ENCODE assay signal across 16 cellular contexts in the genomic region with DNA sequence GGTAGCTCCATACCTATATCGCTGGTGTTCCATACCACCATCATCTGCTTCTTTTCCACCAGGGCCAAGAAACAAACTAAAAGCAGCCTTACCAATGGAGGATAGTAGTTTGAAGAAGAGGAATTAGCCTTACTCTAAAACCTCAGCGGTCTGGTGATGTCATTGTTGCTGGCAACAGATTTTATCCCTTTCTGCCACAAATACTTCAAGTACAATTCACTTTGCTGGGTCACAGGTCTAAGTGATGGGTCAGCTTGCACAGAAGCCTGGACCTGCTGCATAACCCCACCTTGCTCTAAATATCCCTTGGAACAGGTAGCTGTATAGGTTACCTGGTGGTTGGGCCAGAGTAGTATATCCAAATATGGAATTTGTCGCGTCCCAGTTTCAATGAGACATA. TPM values are rescaled to one million over a fixed set of nuclear protein-coding genes. Genes with fewer than 3 reads are reported as not detected.
DNase-seq lines count a peak whose midpoint lies in the region; ATAC-seq and TF ChIP-seq lines count a peak whose summit lies in the region.
"Had no signal": no experiment of that assay in that cellular context is flagged by ENCODE, and none has a peak within 500 bp of the region (broad histone marks: within the 10 kb centered on the region; RNA-seq: fewer than 3 reads in every experiment).

No MANE protein-coding gene starts in this region.

- no peak overlapping the region for H2AK9ac ChIP-seq in IMR-90 (replicated peaks; ENCODE audit: low read depth, low read length, poor library complexity)

- TF ChIP-seq RAD21 in IMR-90 (IDR thresholded peaks at IDR 0.05; ENCODE audit: low read length): no peak

- POLR2A ChIA-PET in HEK293 (lab: Yijun Ruan, JAX): no interaction called here
- POLR2A ChIA-PET in IMR-90 (lab: Charles Lee; ENCODE audit: unreplicated experiment): no interaction called here
- POLR2A ChIA-PET in naive thymus-derived CD8-positive, alpha-beta T cell (lab: Charles Lee): interaction anchor here (0.9 to 10.0 kb wide), 6 partner anchors 10 to 28 kb away, joined by 3 to 102 read pairs (median 4); no protein-coding TSS in a partner anchor
- POLR2A ChIA-PET in activated CD4-positive, alpha-beta memory T cell treated with anti-CD3 and anti-CD28 coated beads for 36 hours (lab: Charles Lee): interaction anchor here (1.3 kb wide), 2 partner anchors 18 to 46 kb away, joined by 3 read pairs; no protein-coding TSS in a partner anchor

- no peak overlapping the region for H4K8ac ChIP-seq in IMR-90 (ENCODE audit: low read depth in 2 of 2, low read length in 2 of 2)

- no peaks in the 10 kb centered on the region; the same call in 1 of the 2 replicates for H3K27me3 ChIP-seq in IMR-90 (ENCODE audit: control insufficient read depth, insufficient read depth, low read length)
- H3K27me3 ChIP-seq: BE2C had no signal

- WGBS in IMR-90 (ENCODE audit: extremely low coverage in 2 of 2, insufficient read length in 1 of 2), 2 experiments: no CpG with 5 or more reads among the region's 4 CpGs

- TF ChIP-seq CTCF in HEK293 (tag by site-specific recombination; IDR thresholded peaks at IDR 0.05): no peak
- no peak for TF ChIP-seq CTCF in IMR-90 (conservative IDR thresholded peaks at IDR 0.05; ENCODE audit: low read depth, low read length)

- ATAC-seq in IMR-90 (ENCODE audit: low read depth): no peak
- no peak for ATAC-seq in naive thymus-derived CD8-positive, alpha-beta T cell
- ATAC-seq: A549; CD8-positive, alpha-beta T cell; HCT116 had no signal

- no peak overlapping the region for H3K23ac ChIP-seq in IMR-90 (ENCODE audit: low read depth, low read length)

- H3K27me3 Mint-ChIP-seq in naive thymus-derived CD8-positive, alpha-beta T cell: no peaks in the 10 kb centered on the region
- no peaks in the 10 kb centered on the region for H3K27me3 Mint-ChIP-seq in activated CD4-positive, alpha-beta memory T cell treated with anti-CD3 and anti-CD28 coated beads for 36 hours

- no peak overlapping the region for H3K9ac ChIP-seq in IMR-90 (ENCODE audit: low read depth, low read length)

- H2BK120ac ChIP-seq in IMR-90 (ENCODE audit: low read depth, low read length): no peak overlapping the region

- no peak overlapping the region for H2BK20ac ChIP-seq in IMR-90 (ENCODE audit: low read depth, low read length)

- no peak overlapping the region for H2AFZ ChIP-seq in IMR-90 (replicated peaks; ENCODE audit: low read length, poor library complexity)

- H4K20me1 ChIP-seq in IMR-90 (ENCODE audit: insufficient read depth, low read length): no peaks in the 10 kb centered on the region

- BruUV-seq in IMR-90 (replicated peaks; lab: Mats Ljungman, UMichigan): no TSS peak

- H3K4me3 Mint-ChIP-seq in naive thymus-derived CD8-positive, alpha-beta T cell: peak overlapping the region in 2 of 10 donors; percentile 38 to 55
- no peak overlapping the region for H3K4me3 Mint-ChIP-seq in activated CD4-positive, alpha-beta memory T cell treated with anti-CD3 and anti-CD28 coated beads for 36 hours
- H3K4me3 Mint-ChIP-seq: CD8-positive, alpha-beta T cell had no signal

- dilution Hi-C loops in IMR-90 (cut with HindIII; ENCODE audit: low sequenced_read_pairs, unreplicated experiment): no loop called here

- H3K36me3 ChIP-seq in HEK293 (ENCODE audit: control insufficient read depth in 2 of 2, insufficient read depth in 1 of 2, low read length in 2 of 2) (no peaks in the 10 kb centered on the region), IMR-90 (ENCODE audit: control insufficient read depth, insufficient read depth, low read length) (no peaks in the 10 kb centered on the region)
- H3K36me3 ChIP-seq: BE2C had no signal

- no peak overlapping the region for H3K4me2 ChIP-seq in IMR-90 (ENCODE audit: low read depth, low read length)
- H3K4me2 ChIP-seq: A549 had no signal

- peaks cover 33 to 77% (median 66%) of the 10 kb centered on the region in 4 donors for H3K4me1 Mint-ChIP-seq in naive thymus-derived CD8-positive, alpha-beta T cell
- H3K4me1 Mint-ChIP-seq in activated CD4-positive, alpha-beta memory T cell treated with anti-CD3 and anti-CD28 coated beads for 36 hours (ENCODE audit: low read depth): peaks cover 46% of the 10 kb centered on the region

- DNase-seq in IMR-90: peak; percentile 22
- peak; percentile 34 for DNase-seq in OCI-M1 (lab: John Stamatoyannopoulos, UW)
- no peak for DNase-seq in naive thymus-derived CD8-positive, alpha-beta T cell
- no peak for DNase-seq in activated CD4-positive, alpha-beta memory T cell treated with anti-CD3 and anti-CD28 coated beads for 36 hours
- DNase-seq in KBM-7: no peak
- DNase-seq: BE2C; CD8-positive, alpha-beta T cell; COR-L47; DMS153; DMS79 treated with DMSO at 0.1 percent for 48 hours; EL had no signal

- TF ChIP-seq POLR2A in IMR-90 (IDR thresholded peaks at IDR 0.05; ENCODE audit: low read depth, low read length): no peak

- peaks cover 0 to 2% (median 0%) of the 10 kb centered on the region in 9 donors for H3K9me3 Mint-ChIP-seq in naive thymus-derived CD8-positive, alpha-beta T cell
- no peaks in the 10 kb centered on the region for H3K9me3 Mint-ChIP-seq in activated CD4-positive, alpha-beta memory T cell treated with anti-CD3 and anti-CD28 coated beads for 36 hours

- no peaks in the 10 kb centered on the region for H3K79me1 ChIP-seq in IMR-90 (ENCODE audit: low read depth in 1 of 2, low read length in 2 of 2)

- CTCF ChIA-PET in HEK293 (lab: Yijun Ruan, JAX): no interaction called here
- CTCF ChIA-PET in IMR-90 (lab: Yijun Ruan, JAX): no interaction called here
- CTCF ChIA-PET in activated CD4-positive, alpha-beta memory T cell treated with anti-CD3 and anti-CD28 coated beads for 36 hours (lab: Charles Lee): interaction anchor here (1.8 kb wide), 1 partner anchor 15 kb away, joined by 4 read pairs; no protein-coding TSS in a partner anchor

- H2BK15ac ChIP-seq in IMR-90 (ENCODE audit: low read depth, low read length): no peak overlapping the region

- H3K4me1 ChIP-seq in HEK293 (ENCODE audit: control insufficient read depth, insufficient read depth, low read length) (no peaks in the 10 kb centered on the region), IMR-90 (ENCODE audit: control insufficient read depth, insufficient read depth, low read length) (no peaks in the 10 kb centered on the region)
- H3K4me1 ChIP-seq: A549, BE2C had no signal

- in situ Hi-C loops in IMR-90 (cut with MboI; ENCODE audit: low sequenced_read_pairs) (no loop called here), KBM-7 (cut with MboI; ENCODE audit: low pct_unique_long_range_greater_than_20kb, low sequenced_read_pairs) (no loop called here)

- intact Hi-C loops in IMR-90 (cut with micrococcal nuclease): no loop called here
- intact Hi-C loops in activated CD4-positive, alpha-beta memory T cell treated with anti-CD3 and anti-CD28 coated beads for 36 hours (cut with micrococcal nuclease): no loop called here

- no peak overlapping the region for H2AK5ac ChIP-seq in IMR-90 (ENCODE audit: low read depth, low read length)

- no peak overlapping the region for H2BK5ac ChIP-seq in IMR-90 (ENCODE audit: low read depth, low read length, poor library complexity, severe bottlenecking)

- no peak overlapping the region for H3K18ac ChIP-seq in IMR-90 (ENCODE audit: low read depth, low read length)

- H3K27ac Mint-ChIP-seq in naive thymus-derived CD8-positive, alpha-beta T cell: peak overlapping the region in 7 of 10 donors; percentile 27 to 85 (median 47)
- no peak overlapping the region for H3K27ac Mint-ChIP-seq in activated CD4-positive, alpha-beta memory T cell treated with anti-CD3 and anti-CD28 coated beads for 36 hours

- no peak overlapping the region for H3K4ac ChIP-seq in IMR-90 (ENCODE audit: low read depth, low read length)

- H3K4me3 ChIP-seq in HEK293 (ENCODE audit: low read depth, low read length) (no peak overlapping the region), IMR-90 (ENCODE audit: insufficient read depth, low read depth, low read length) (no peak overlapping the region)
- H3K4me3 ChIP-seq: A549 had no signal

- no peak overlapping the region for H3K56ac ChIP-seq in IMR-90 (ENCODE audit: extremely low read depth, insufficient read depth, low read length)

- H4K91ac ChIP-seq in IMR-90 (ENCODE audit: insufficient read depth, low read depth, low read length): no peak overlapping the region

- H3K36me3 Mint-ChIP-seq in naive thymus-derived CD8-positive, alpha-beta T cell: peaks cover 0 to 5% (median under 1%) of the 10 kb centered on the region in 3 donors
- H3K36me3 Mint-ChIP-seq in activated CD4-positive, alpha-beta memory T cell treated with anti-CD3 and anti-CD28 coated beads for 36 hours: no peaks in the 10 kb centered on the region
- H3K36me3 Mint-ChIP-seq: CD8-positive, alpha-beta T cell had no signal

- no peaks in the 10 kb centered on the region for H3K9me3 ChIP-seq in HEK293 (ENCODE audit: control insufficient read depth, insufficient read depth, low read depth, low read length)
- no peaks in the 10 kb centered on the region for H3K9me3 ChIP-seq in IMR-90 (ENCODE audit: control insufficient read depth, insufficient read depth, low read length)
- H3K9me3 ChIP-seq: A549, BE2C had no signal

- no peak overlapping the region for H3K14ac ChIP-seq in IMR-90 (replicated peaks; ENCODE audit: low read depth, low read length)

- H3K9me1 ChIP-seq in IMR-90 (ENCODE audit: insufficient read depth, low read length): no peaks in the 10 kb centered on the region

- H3K27ac ChIP-seq in HEK293 (ENCODE audit: extremely low read depth, low read depth, low read length): no peak overlapping the region
- H3K27ac ChIP-seq in IMR-90 (ENCODE audit: insufficient read depth, low read length): no peak overlapping the region
- H3K27ac ChIP-seq: A549, C4-2B had no signal

- no peak overlapping the region for H4K5ac ChIP-seq in IMR-90 (ENCODE audit: low read depth, low read length)

TF ChIP-seq in IMR-90, 13 proteins besides CTCF, POLR2A, EP300 and RAD21 (continues in another document):
- TF ChIP-seq MAZ (IDR thresholded peaks at IDR 0.05; ENCODE audit: borderline replicate concordance, low read depth, low read length) (no peak), NFE2L2 (IDR thresholded peaks at IDR 0.05; ENCODE audit: low read depth, low read length) (no peak)

RNA-seq across cellular contexts. Expression of a gene that starts 53.2 kb away (rescaled TPM):
- total RNA-seq in IMR-90 (2012; rRNA removed): under 0.01 TPM in 1 of 2 replicates, not detected in the other
- not detected in 2 replicates for polyA plus RNA-seq in IMR-90 (2012; rRNA removed)
- polyA plus RNA-seq in IMR-90 (2012; cell fraction: cytosol; rRNA removed): not detected in 2 replicates
- 0.02 TPM in 1 of 2 replicates, not detected in the other for polyA plus RNA-seq in IMR-90 (2012; cell fraction: nucleus; rRNA removed; ENCODE audit: low replicate concordance)
- 100 to 1,000 TPM; 128 TPM for total RNA-seq in naive thymus-derived CD8-positive, alpha-beta T cell
- polyA plus RNA-seq in naive thymus-derived CD8-positive, alpha-beta T cell: 100 to 1,000 TPM; 168 to 212 (median 183) TPM
- total RNA-seq in activated CD4-positive, alpha-beta memory T cell treated with anti-CD3 and anti-CD28 coated beads for 36 hours: 10 to 100 TPM in 1 of 2 experiments, 1 to 10 TPM in 1; 9.5 to 11.5 TPM
- polyA plus RNA-seq: A549, AG04450 had no signal

Comparison
In these comparisons a context has a peak if more than half of its experiments do, and no peak if none do; other contexts are left out.
1. DNase-seq: peak in IMR-90 (single experiment) and OCI-M1 (single experiment); none in naive thymus-derived CD8-positive, alpha-beta T cell (0 of 10), activated CD4-positive, alpha-beta memory T cell treated with anti-CD3 and anti-CD28 coated beads for 36 hours (single experiment) and KBM-7 (single experiment).
2. RNA of a gene that starts 53.2 kb away (total RNA-seq): 128 TPM in naive thymus-derived CD8-positive, alpha-beta T cell and 9.5 to 11.5 TPM in activated CD4-positive, alpha-beta memory T cell treated with anti-CD3 and anti-CD28 coated beads for 36 hours; under 0.01 TPM in IMR-90; every median in the first group is over 10 times any median in the second.
3. POLR2A ChIA-PET loops: an anchor here in naive thymus-derived CD8-positive, alpha-beta T cell (0.9 to 10.0 kb wide) and activated CD4-positive, alpha-beta memory T cell treated with anti-CD3 and anti-CD28 coated beads for 36 hours (1.3 kb wide); none called in HEK293 and IMR-90.